23 cellular contexts compared by ENCODE assay signal in the genomic region with DNA sequence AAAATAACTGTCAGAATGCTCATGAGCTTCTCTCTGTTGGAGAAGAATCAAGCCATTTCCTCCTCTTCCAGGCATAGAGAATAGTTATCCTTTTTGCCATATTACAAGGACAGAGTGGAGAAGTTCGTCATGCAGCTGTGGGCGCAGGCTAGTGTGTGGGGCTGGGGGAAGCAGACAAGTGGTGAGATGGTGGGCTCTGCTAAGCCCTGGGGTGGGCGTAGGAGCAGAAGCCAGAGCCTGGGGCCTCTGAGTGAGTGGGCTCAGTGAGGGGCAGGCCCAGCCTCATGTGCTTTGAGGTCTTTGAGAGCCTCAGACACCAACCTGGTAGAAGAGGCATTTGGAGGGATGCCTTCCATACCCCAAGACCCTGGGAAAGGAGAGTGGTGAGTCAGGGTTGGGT. TPM values are rescaled to one million over a fixed set of nuclear protein-coding genes. Genes with fewer than 3 reads are reported as not detected.
A peak's percentile ranks its signal among the peaks of the same experiment; 100 is the strongest.
DNase-seq lines count a peak whose midpoint lies in the region; ATAC-seq and TF ChIP-seq lines count a peak whose summit lies in the region.
"Had no signal": no experiment of that assay in that cellular context is flagged by ENCODE, and none has a peak within 500 bp of the region (broad histone marks: within the 10 kb centered on the region; RNA-seq: fewer than 3 reads in every experiment).

No MANE protein-coding gene starts in this region.

- H3K36me3 Mint-ChIP-seq in activated CD8-positive, alpha-beta T cell treated with anti-CD3 and anti-CD28 coated beads for 36 hours (ENCODE audit: low read depth) = peaks cover 11% of the 10 kb centered on the region
- peaks cover 12% of the 10 kb centered on the region for H3K36me3 Mint-ChIP-seq in activated CD8-positive, alpha-beta T cell treated with anti-CD3 and anti-CD28 coated beads, Interleukin-2, amount 10 ng/mL, durations not matched to agents 7 days and 5 days (ENCODE audit: low read depth)
- H3K36me3 Mint-ChIP-seq in activated B cell treated with CpG ODN at 0.5 μM for 24 hours (ENCODE audit: low read depth) = peaks cover 21% of the 10 kb centered on the region

- no peak overlapping the region for H3K9ac ChIP-seq in skeletal muscle satellite cell (ENCODE audit: low read depth, low read length)

- H3K4me3 Mint-ChIP-seq in activated CD8-positive, alpha-beta T cell treated with anti-CD3 and anti-CD28 coated beads for 36 hours = no peak overlapping the region
- H3K4me3 Mint-ChIP-seq in activated CD8-positive, alpha-beta T cell treated with anti-CD3 and anti-CD28 coated beads, Interleukin-2, amount 10 ng/mL, durations not matched to agents 7 days and 5 days = no peak overlapping the region
- no peak overlapping the region for H3K4me3 Mint-ChIP-seq in activated B cell treated with CpG ODN at 0.5 μM for 24 hours
- H3K4me3 Mint-ChIP-seq: activated naive CD4-positive, alpha-beta T cell treated with anti-CD3 and anti-CD28 coated beads, Interleukin-2, amount 50 U/mL, for 24 hours; GM23338 had no signal

- ATAC-seq in activated CD8-positive, alpha-beta T cell treated with anti-CD3 and anti-CD28 coated beads for 36 hours = no peak
- no peak for ATAC-seq in activated CD8-positive, alpha-beta T cell treated with anti-CD3 and anti-CD28 coated beads, Interleukin-2, amount 10 ng/mL, durations not matched to agents 7 days and 5 days
- ATAC-seq in activated B cell treated with CpG ODN at 0.5 μM for 24 hours (ENCODE audit: low read depth) (no peak), esophagus mucosa (peak; percentile 12), psoas muscle (no peak)
- ATAC-seq: GM23338, mucosa of descending colon had no signal

- H3K4me1 ChIP-seq in skeletal muscle satellite cell (ENCODE audit: control insufficient read depth, insufficient read depth, low read length) = peaks cover 15% of the 10 kb centered on the region
- H3K4me1 ChIP-seq in breast epithelium = peaks cover 0 to 12% of the 10 kb centered on the region in 2 donors
- H3K4me1 ChIP-seq in psoas muscle = peaks cover 54% of the 10 kb centered on the region

- intact Hi-C loops in activated CD8-positive, alpha-beta T cell treated with anti-CD3 and anti-CD28 coated beads for 36 hours (cut with micrococcal nuclease) = no loop called here
- intact Hi-C loops in activated B cell treated with CpG ODN at 0.5 μM for 24 hours (cut with micrococcal nuclease) = loop anchor here (5.0 kb wide), 1 partner anchor 181 kb away; no protein-coding TSS in a partner anchor
- intact Hi-C loops in breast epithelium (cut with DNase I; ENCODE audit: low total_unique reads) = no loop called here
- intact Hi-C loops in psoas muscle (cut with DNase I) = no loop called here

- DNase-seq in activated CD8-positive, alpha-beta T cell treated with anti-CD3 and anti-CD28 coated beads for 36 hours = no peak
- no peak for DNase-seq in activated CD8-positive, alpha-beta T cell treated with anti-CD3 and anti-CD28 coated beads, Interleukin-2, amount 10 ng/mL, durations not matched to agents 7 days and 5 days
- DNase-seq in activated B cell treated with CpG ODN at 0.5 μM for 24 hours (no peak), breast epithelium (ENCODE audit: low spot score in 2 of 2) (no peak), psoas muscle (no peak)
- DNase-seq in activated CD8-positive, alpha-beta memory T cell treated with anti-CD3 and anti-CD28 coated beads, Interleukin-2, amount 50 U/mL, for 4 hours = no peak
- DNase-seq: activated CD4-positive, alpha-beta T cell treated with anti-CD3 and anti-CD28 coated beads, Interleukin-2, amount 50 U/mL, for 4 hours; activated T-cell treated with anti-CD3 and anti-CD28 coated beads, Interleukin-2, amount 50 U/mL, for 48 hours; DMS79 treated with DMSO at 0.1 percent for 48 hours; effector CD8-positive, alpha-beta T cell; MM.1S; mucosa of descending colon; NCI-H1436; nucleus accumbens; stimulated activated CD4-positive, alpha-beta T cell treated with anti-CD3 and anti-CD28 coated beads, Interleukin-4, amount 100 ng/mL, for 4 hours had no signal

- POLR2A ChIA-PET in activated CD8-positive, alpha-beta T cell treated with anti-CD3 and anti-CD28 coated beads for 36 hours (lab: Charles Lee) = interaction anchor here (2.1 kb wide), 1 partner anchor 11 kb away, joined by 5 read pairs; no protein-coding TSS in a partner anchor
- POLR2A ChIA-PET in activated CD8-positive, alpha-beta T cell treated with anti-CD3 and anti-CD28 coated beads, Interleukin-2, amount 10 ng/mL, durations not matched to agents 7 days and 5 days (lab: Charles Lee) = interaction anchor here (0.8 kb wide), 1 partner anchor 10 kb away, joined by 3 read pairs; no protein-coding TSS in a partner anchor
- POLR2A ChIA-PET in activated B cell treated with CpG ODN at 0.5 μM for 24 hours (lab: Charles Lee) = interaction anchor here (0.7 to 1.0 kb wide), 4 partner anchors 16 to 1268 kb away, joined by 4 to 8 read pairs (median 4); no protein-coding TSS in a partner anchor

- no peaks in the 10 kb centered on the region for H3K9me3 Mint-ChIP-seq in activated CD8-positive, alpha-beta T cell treated with anti-CD3 and anti-CD28 coated beads for 36 hours
- no peaks in the 10 kb centered on the region for H3K9me3 Mint-ChIP-seq in activated CD8-positive, alpha-beta T cell treated with anti-CD3 and anti-CD28 coated beads, Interleukin-2, amount 10 ng/mL, durations not matched to agents 7 days and 5 days (ENCODE audit: insufficient read depth)
- H3K9me3 Mint-ChIP-seq in activated B cell treated with CpG ODN at 0.5 μM for 24 hours = no peaks in the 10 kb centered on the region
- H3K9me3 Mint-ChIP-seq: activated naive CD4-positive, alpha-beta T cell treated with anti-CD3 and anti-CD28 coated beads, Interleukin-2, amount 50 U/mL, for 24 hours; GM23338 had no signal

- peaks cover 66% of the 10 kb centered on the region for H3K4me1 Mint-ChIP-seq in activated CD8-positive, alpha-beta T cell treated with anti-CD3 and anti-CD28 coated beads for 36 hours (ENCODE audit: low read depth)
- H3K4me1 Mint-ChIP-seq in activated CD8-positive, alpha-beta T cell treated with anti-CD3 and anti-CD28 coated beads, Interleukin-2, amount 10 ng/mL, durations not matched to agents 7 days and 5 days (ENCODE audit: low read depth) = peaks cover 2% of the 10 kb centered on the region
- peaks cover 86% of the 10 kb centered on the region for H3K4me1 Mint-ChIP-seq in activated B cell treated with CpG ODN at 0.5 μM for 24 hours

- H3K27me3 ChIP-seq in skeletal muscle satellite cell (ENCODE audit: control insufficient read depth, insufficient read depth, low read length) (no peaks in the 10 kb centered on the region), breast epithelium (no peaks in the 10 kb centered on the region), psoas muscle (ENCODE audit: insufficient read depth in 3 of 3, low read length in 2 of 3) (no peaks in the 10 kb centered on the region)
- H3K27me3 ChIP-seq: esophagus muscularis mucosa, hepatocyte, left lung, SJSA1 had no signal

- no peaks in the 10 kb centered on the region for H3K9me3 ChIP-seq in skeletal muscle satellite cell (replicated peaks; ENCODE audit: low read length)
- H3K9me3 ChIP-seq in breast epithelium = no peaks in the 10 kb centered on the region
- no peaks in the 10 kb centered on the region for H3K9me3 ChIP-seq in psoas muscle
- H3K9me3 ChIP-seq: esophagus muscularis mucosa, left lung, mucosa of descending colon, SJSA1 had no signal

- no peak for TF ChIP-seq CTCF in activated CD8-positive, alpha-beta T cell treated with anti-CD3 and anti-CD28 coated beads for 36 hours (IDR thresholded peaks at IDR 0.05)
- TF ChIP-seq CTCF in activated B cell treated with CpG ODN at 0.5 μM for 24 hours (IDR thresholded peaks at IDR 0.05) (no peak), breast epithelium (IDR thresholded peaks at IDR 0.05) (no peak), psoas muscle (IDR thresholded peaks at IDR 0.05) (no peak)

- H3K27me3 Mint-ChIP-seq in activated CD8-positive, alpha-beta T cell treated with anti-CD3 and anti-CD28 coated beads for 36 hours = no peaks in the 10 kb centered on the region
- H3K27me3 Mint-ChIP-seq in activated CD8-positive, alpha-beta T cell treated with anti-CD3 and anti-CD28 coated beads, Interleukin-2, amount 10 ng/mL, durations not matched to agents 7 days and 5 days (ENCODE audit: low read depth) = no peaks in the 10 kb centered on the region
- H3K27me3 Mint-ChIP-seq in activated B cell treated with CpG ODN at 0.5 μM for 24 hours = no peaks in the 10 kb centered on the region
- H3K27me3 Mint-ChIP-seq: activated naive CD4-positive, alpha-beta T cell treated with anti-CD3 and anti-CD28 coated beads, Interleukin-2, amount 50 U/mL, for 24 hours had no signal

- H3K27ac ChIP-seq in breast epithelium (peak overlapping the region in 1 of 2 donors; percentile 9), psoas muscle (no peak overlapping the region)
- H3K27ac ChIP-seq: esophagus muscularis mucosa, hepatocyte, left lung, SJSA1 had no signal

- H3K27ac Mint-ChIP-seq in activated CD8-positive, alpha-beta T cell treated with anti-CD3 and anti-CD28 coated beads for 36 hours = peak overlapping the region; percentile 48
- H3K27ac Mint-ChIP-seq in activated CD8-positive, alpha-beta T cell treated with anti-CD3 and anti-CD28 coated beads, Interleukin-2, amount 10 ng/mL, durations not matched to agents 7 days and 5 days = no peak overlapping the region
- H3K27ac Mint-ChIP-seq in activated B cell treated with CpG ODN at 0.5 μM for 24 hours = peak overlapping the region; percentile 31
- H3K27ac Mint-ChIP-seq: activated naive CD4-positive, alpha-beta T cell treated with anti-CD3 and anti-CD28 coated beads, Interleukin-2, amount 50 U/mL, for 24 hours; GM23338 had no signal

- H3K36me3 ChIP-seq in skeletal muscle satellite cell (ENCODE audit: insufficient read depth, low read length) (no peaks in the 10 kb centered on the region), breast epithelium (no peaks in the 10 kb centered on the region), psoas muscle (ENCODE audit: insufficient read depth in 1 of 2, low read depth in 1 of 2) (no peaks in the 10 kb centered on the region)
- H3K36me3 ChIP-seq: left lung, SJSA1 had no signal

- TF ChIP-seq POLR2A in breast epithelium (IDR thresholded peaks at IDR 0.05) = no peak

- H3K4me2 ChIP-seq in skeletal muscle satellite cell (ENCODE audit: low read length) = peak overlapping the region; percentile 74
- H3K4me2 ChIP-seq: GM23338 had no signal

- 72 to 80% (median 79%) methylated on average over 3 of the region's 3 CpGs for WGBS in psoas muscle, 3 donors

- H3K4me3 ChIP-seq in skeletal muscle satellite cell (ENCODE audit: low read length) (no peak overlapping the region), breast epithelium (no peak overlapping the region), psoas muscle (no peak overlapping the region)
- H3K4me3 ChIP-seq: GM23338, hepatocyte, left lung, mucosa of descending colon had no signal

- CTCF ChIA-PET in activated CD8-positive, alpha-beta T cell treated with anti-CD3 and anti-CD28 coated beads for 36 hours (lab: Charles Lee) = interaction anchor here (1.0 kb wide), 1 partner anchor 16 kb away, joined by 3 read pairs; no protein-coding TSS in a partner anchor
- CTCF ChIA-PET in activated CD8-positive, alpha-beta T cell treated with anti-CD3 and anti-CD28 coated beads, Interleukin-2, amount 10 ng/mL, durations not matched to agents 7 days and 5 days (lab: Charles Lee) = interaction anchor here (0.8 to 1.4 kb wide), 4 partner anchors 11 to 70 kb away, joined by 3 to 4 read pairs (median 3); no protein-coding TSS in a partner anchor
- CTCF ChIA-PET in activated B cell treated with CpG ODN at 0.5 μM for 24 hours (lab: Charles Lee) = no interaction called here

RNA-seq across cellular contexts. Expression of a gene that starts 19.4 kb away (rescaled TPM):
- 10 to 100 TPM; 36.9 to 38.9 TPM for total RNA-seq in activated CD8-positive, alpha-beta T cell treated with anti-CD3 and anti-CD28 coated beads for 36 hours
- 10 to 100 TPM; 60.9 to 62.4 TPM for total RNA-seq in activated CD8-positive, alpha-beta T cell treated with anti-CD3 and anti-CD28 coated beads, Interleukin-2, amount 10 ng/mL, durations not matched to agents 7 days and 5 days
- 194 and 248 TPM in 2 replicates for total RNA-seq in activated B cell treated with CpG ODN at 0.5 μM for 24 hours
- total RNA-seq in esophagus mucosa = 45.7 TPM
- total RNA-seq in skeletal muscle satellite cell (2012; rRNA removed) = 23.2 and 28.6 TPM in 2 replicates
- total RNA-seq in breast epithelium = 100 to 1,000 TPM in 2 of 3 donors, 10 to 100 TPM in 1; 99.9 to 205 (median 131) TPM
- total RNA-seq in psoas muscle = 10 to 100 TPM; 53.1 to 61.1 (median 55.8) TPM
- 10 to 100 TPM in 2 of 3 donors, 1 to 10 TPM in 1; 8.1 to 29.2 (median 12.4) TPM for polyA plus RNA-seq in psoas muscle
